ENCODE assay signal across 8 cellular contexts in the genomic region with DNA sequence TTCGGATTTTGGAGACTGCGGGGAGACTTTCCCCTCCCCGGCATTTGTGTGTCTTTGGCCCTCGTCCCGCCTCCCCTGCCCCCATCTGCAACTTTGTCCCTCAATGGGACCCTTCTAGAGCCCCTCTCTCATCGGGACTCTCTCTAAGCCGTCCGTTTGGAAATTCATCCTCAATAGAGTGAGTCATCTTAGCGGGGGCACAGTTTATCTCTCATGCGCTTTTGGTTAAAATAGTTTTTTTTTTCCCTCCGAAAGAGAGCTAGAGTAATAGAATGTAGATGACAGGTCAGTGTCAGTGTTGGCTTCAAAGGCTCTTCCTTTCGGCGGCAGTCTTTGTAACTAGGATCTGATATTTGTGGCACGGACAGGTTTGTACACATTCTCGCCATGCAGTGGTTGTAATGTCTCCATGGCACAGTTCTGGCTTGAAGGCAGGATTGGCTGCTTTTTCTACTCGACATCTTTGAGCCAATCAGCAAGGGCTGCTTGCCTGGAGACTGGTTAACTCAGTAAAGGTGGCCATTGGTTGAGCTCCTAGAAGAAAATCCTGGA. TPM values are rescaled to one million over a fixed set of nuclear protein-coding genes. Genes with fewer than 3 reads are reported as not detected.
DNase-seq lines count a peak whose midpoint lies in the region; ATAC-seq, FAIRE-seq and TF ChIP-seq lines count a peak whose summit lies in the region.

No MANE protein-coding gene starts in this region.

- peak overlapping the region; percentile 89 for H3K4me2 ChIP-seq in BLaER1

- H3K36me3 ChIP-seq in BLaER1 = peaks cover 32% of the 10 kb centered on the region

- H3K9me3 ChIP-seq in BLaER1 = no peaks in the 10 kb centered on the region

- peak; percentile 98 for FAIRE-seq in GM19239 (lab: Jason Lieb, UNC)

- peak overlapping the region; percentile 96 for H3K4me3 ChIP-seq in BLaER1
- H3K4me3 ChIP-seq in coronary artery = peak overlapping the region; percentile 80

- TF ChIP-seq CTCF in coronary artery (IDR thresholded peaks at IDR 0.05) = no peak

- ATAC-seq in HG03442 (IDR thresholded peaks at IDR 0.05; ENCODE audit: unreplicated experiment) = peak; percentile 68
- peak; percentile 54 for ATAC-seq in left lobe of liver

- H3K27ac ChIP-seq in BLaER1 (peak overlapping the region; percentile 99), coronary artery (peak overlapping the region; percentile 96 to 98)

- H3K4me1 ChIP-seq in BLaER1 = peaks cover 31% of the 10 kb centered on the region

- peak overlapping the region; percentile 99 for H3K9ac ChIP-seq in BLaER1

- DNase-seq in GM19239 (ENCODE audit: insufficient read length, low spot score) (peak; percentile 85), NCI-H510A (lab: John Stamatoyannopoulos, UW) (peak; percentile 71), coronary artery (ENCODE audit: low spot score) (peak; percentile 92), left lobe of liver (ENCODE audit: low spot score) (peak; percentile 83)
- peak; percentile 76 for DNase-seq in activated CD4-positive, alpha-beta T cell treated with anti-CD3 and anti-CD28 coated beads for 48 hours
- peak; percentile 45 for DNase-seq in stimulated activated CD4-positive, alpha-beta T cell treated with anti-CD3 and anti-CD28 coated beads, Interleukin-4, amount 100 ng/mL, for 1 hour

- H4K20me1 ChIP-seq in BLaER1 = peaks cover 14% of the 10 kb centered on the region; the same call in 1 of the 2 replicates

- no peaks in the 10 kb centered on the region for H3K27me3 ChIP-seq in BLaER1

RNA-seq across cellular contexts. Expression of a gene that starts 1.0 kb away (rescaled TPM):
- total RNA-seq in left lobe of liver = 7.2 TPM

Comparison
In these comparisons a context has a peak if more than half of its experiments do, and no peak if none do; other contexts are left out.
1. Peak in every context shown above with its lines: DNase-seq, ATAC-seq, H3K4me3 ChIP-seq and H3K27ac ChIP-seq.